ENCODE assay signal across 8 cellular contexts in genomic region chr6:35332074-35332887, GRCh38. TPM values are rescaled to one million over a fixed set of nuclear protein-coding genes. Genes with fewer than 3 reads are reported as not detected.
DNase-seq lines count a peak whose midpoint lies in the region; ATAC-seq and TF ChIP-seq lines count a peak whose summit lies in the region.
"Not testable (repeated sequence)": the region's sequence is repeated elsewhere in the genome, so short reads cannot be mapped to it uniquely, and the experiment has no call there.

No MANE protein-coding gene starts in this region.

- ATAC-seq in T-helper 17 cell = peak; percentile 94
- peak; percentile 70 to 77 for ATAC-seq in activated T-cell treated with anti-CD3 and anti-CD28 coated beads, Interleukin-2, amount 50 U/mL, for 4 hours
- ATAC-seq in stimulated activated effector memory CD8-positive, alpha-beta T cell treated with anti-CD3 and anti-CD28 coated beads, Interleukin-12 subunit alpha, Interleukin-12 subunit beta, amount 100 ng/mL, for 72 hours = peak; percentile 86

- H3K79me2 ChIP-seq in Loucy (ENCODE audit: insufficient read depth, low read length) = not testable (repeated sequence)

- H3K4me1 Mint-ChIP-seq in T-helper 17 cell = peaks cover 15% of the 10 kb centered on the region
- H3K4me1 Mint-ChIP-seq in activated T-cell treated with anti-CD3 and anti-CD28 coated beads, Interleukin-2, amount 50 U/mL, for 4 hours (ENCODE audit: low read depth) = peaks cover 22% of the 10 kb centered on the region
- H3K4me1 Mint-ChIP-seq in stimulated activated effector memory CD8-positive, alpha-beta T cell treated with anti-CD3 and anti-CD28 coated beads, Interleukin-12 subunit alpha, Interleukin-12 subunit beta, amount 100 ng/mL, for 72 hours = peaks cover 16% of the 10 kb centered on the region

- DNase-seq in DMS153 treated with DMSO at 0.1 percent for 48 hours (lab: John Stamatoyannopoulos, UW; ENCODE audit: unreplicated experiment) (peak; percentile 59), NCI-H460 (ENCODE audit: extremely low read depth, low read depth) (peak; percentile 63), T-helper 17 cell (peak; percentile 34 to 72 (median 50)), myocyte (ENCODE audit: low read depth) (peak; percentile 18)
- peak; percentile 66 for DNase-seq in activated T-cell treated with anti-CD3 and anti-CD28 coated beads, Interleukin-2, amount 50 U/mL, for 4 hours
- peak; percentile 51 for DNase-seq in effector CD8-positive, alpha-beta T cell (lab: John Stamatoyannopoulos, UW)
- not testable (repeated sequence) for DNase-seq in stimulated activated effector memory CD8-positive, alpha-beta T cell treated with anti-CD3 and anti-CD28 coated beads, Interleukin-12 subunit alpha, Interleukin-12 subunit beta, amount 100 ng/mL, for 72 hours (ENCODE audit: low spot score in 2 of 2)

- not testable (repeated sequence) for H3K36me3 ChIP-seq in Loucy (ENCODE audit: insufficient read depth, low read length)

- H3K4me3 Mint-ChIP-seq in T-helper 17 cell = peak overlapping the region; percentile 53
- H3K4me3 Mint-ChIP-seq in activated T-cell treated with anti-CD3 and anti-CD28 coated beads, Interleukin-2, amount 50 U/mL, for 4 hours; stimulated activated effector memory CD8-positive, alpha-beta T cell treated with anti-CD3 and anti-CD28 coated beads, Interleukin-12 subunit alpha, Interleukin-12 subunit beta, amount 100 ng/mL, for 72 hours: not testable (repeated sequence)

- not testable (repeated sequence) for H3K9me2 ChIP-seq in Loucy (replicated peaks; ENCODE audit: low read depth, low read length)

- not testable (repeated sequence) for H3K36me3 Mint-ChIP-seq in T-helper 17 cell (ENCODE audit: low read depth); activated T-cell treated with anti-CD3 and anti-CD28 coated beads, Interleukin-2, amount 50 U/mL, for 4 hours (ENCODE audit: insufficient read depth); stimulated activated effector memory CD8-positive, alpha-beta T cell treated with anti-CD3 and anti-CD28 coated beads, Interleukin-12 subunit alpha, Interleukin-12 subunit beta, amount 100 ng/mL, for 72 hours

- not testable (repeated sequence) for H3K9me3 ChIP-seq in Loucy (ENCODE audit: insufficient read depth, low read depth, low read length); T-helper 17 cell (ENCODE audit: control insufficient read depth, low read length, poor library complexity, severe bottlenecking)

- not testable (repeated sequence) for H3K27me3 Mint-ChIP-seq in T-helper 17 cell; activated T-cell treated with anti-CD3 and anti-CD28 coated beads, Interleukin-2, amount 50 U/mL, for 4 hours (ENCODE audit: low read depth)

- H2AFZ ChIP-seq in Loucy (ENCODE audit: low read length) = not testable (repeated sequence)

- peak overlapping the region; percentile 85 for H3K27ac Mint-ChIP-seq in T-helper 17 cell
- not testable (repeated sequence) for H3K27ac Mint-ChIP-seq in stimulated activated effector memory CD8-positive, alpha-beta T cell treated with anti-CD3 and anti-CD28 coated beads, Interleukin-12 subunit alpha, Interleukin-12 subunit beta, amount 100 ng/mL, for 72 hours

- H3K4me2 ChIP-seq in Loucy (ENCODE audit: low read depth, low read length, poor library complexity, severe bottlenecking) = not testable (repeated sequence)

- not testable (repeated sequence) for H3F3A ChIP-seq in Loucy (ENCODE audit: low read depth)

- H4K20me1 ChIP-seq in Loucy (ENCODE audit: insufficient read depth, low read length, poor library complexity, severe bottlenecking) = not testable (repeated sequence)

- H3K27me3 ChIP-seq in Loucy (ENCODE audit: insufficient read depth, low read length, poor library complexity, severe bottlenecking) = not testable (repeated sequence)

- H3K9ac ChIP-seq in Loucy (ENCODE audit: low read depth, low read length, poor library complexity, severe bottlenecking) = not testable (repeated sequence)

- peak; percentile 33; the same call in 1 of the 2 replicates for TF ChIP-seq CTCF in Loucy (conservative IDR thresholded peaks at IDR 0.05; ENCODE audit: low read length)

- not testable (repeated sequence) for H3K4me1 ChIP-seq in Loucy (ENCODE audit: insufficient read depth, low read length, poor library complexity, severe bottlenecking)

- H3K4me3 ChIP-seq in Loucy (ENCODE audit: low read length, poor library complexity, severe bottlenecking) = not testable (repeated sequence)

- H3K9me3 Mint-ChIP-seq in activated T-cell treated with anti-CD3 and anti-CD28 coated beads, Interleukin-2, amount 50 U/mL, for 4 hours = peaks cover 13% of the 10 kb centered on the region
- not testable (repeated sequence) for H3K9me3 Mint-ChIP-seq in stimulated activated effector memory CD8-positive, alpha-beta T cell treated with anti-CD3 and anti-CD28 coated beads, Interleukin-12 subunit alpha, Interleukin-12 subunit beta, amount 100 ng/mL, for 72 hours

RNA-seq across cellular contexts. Expression of gene PPARD, which starts 10.1 kb away (rescaled TPM):
- total RNA-seq in NCI-H460 (2014; rRNA removed; shearing (Covaris generic)) = 1.7 and 2.1 TPM in 2 replicates
- polyA plus RNA-seq in NCI-H460 (2014; cell fraction: nucleus; rRNA removed) = 1.5 and 2.3 TPM in 2 replicates
- 10 to 100 TPM; 25.0 to 29.9 TPM for total RNA-seq in T-helper 17 cell
- 10 to 100 TPM; 15.4 to 17.4 (median 16.9) TPM for total RNA-seq in activated T-cell treated with anti-CD3 and anti-CD28 coated beads, Interleukin-2, amount 50 U/mL, for 4 hours
- 9.4 and 20.0 TPM in 2 replicates for total RNA-seq in myocyte
- polyA plus RNA-seq in myocyte (2012) = 34.1 TPM

RNA-seq across cellular contexts. Expression of gene DEF6, which starts 34.7 kb away (rescaled TPM):
- total RNA-seq in NCI-H460 (2014; rRNA removed; shearing (Covaris generic)) = 2.1 and 2.7 TPM in 2 replicates
- polyA plus RNA-seq in NCI-H460 (2014; cell fraction: nucleus; rRNA removed) = 8.5 and 11.5 TPM in 2 replicates
- total RNA-seq in T-helper 17 cell (100 to 1,000 TPM; 193 to 206 TPM), myocyte (0.31 TPM in 1 of 2 replicates, not detected in the other)
- 10 to 100 TPM; 63.0 to 72.7 (median 68.9) TPM for total RNA-seq in activated T-cell treated with anti-CD3 and anti-CD28 coated beads, Interleukin-2, amount 50 U/mL, for 4 hours
- 0.77 TPM for polyA plus RNA-seq in myocyte (2012)

Comparison
In these comparisons a context has a peak if more than half of its experiments do, and no peak if none do; other contexts are left out.
1. RNA of gene DEF6, which starts 34.7 kb away (total RNA-seq): 193 to 206 TPM in T-helper 17 cell and 63.0 to 72.7 TPM in activated T-cell treated with anti-CD3 and anti-CD28 coated beads, Interleukin-2, amount 50 U/mL, for 4 hours; 2.1 to 2.7 TPM in NCI-H460 and 0.31 TPM in myocyte; every median in the first group is over 10 times any median in the second.
2. Peak in every context shown above with its lines, with median percentiles within 50 percentile points of each other: ATAC-seq.